In genomic region chr5:143000551-143000950, GRCh38 we compare ENCODE assay signal across 7 cellular contexts.
DNase-seq lines count a peak whose midpoint lies in the region; ATAC-seq lines count a peak whose summit lies in the region.
"Not testable (repeated sequence)": the region's sequence is repeated elsewhere in the genome, so short reads cannot be mapped to it uniquely, and the experiment has no call there.

No MANE protein-coding gene starts in this region.

- not testable (repeated sequence) for H3K36me3 Mint-ChIP-seq in CD4-positive, alpha-beta memory T cell; activated CD4-positive, alpha-beta memory T cell treated with anti-CD3 and anti-CD28 coated beads for 36 hours; immature natural killer cell
- H3K36me3 Mint-ChIP-seq in T-helper 1 cell treated with Interleukin-12 subunit alpha and Interleukin-12 subunit beta and Interleukin-4 antibody, amounts not matched to agents 30 μg/mL and 1 μg/mL, for 36 hours (ENCODE audit: low read depth): peaks cover 24% of the 10 kb centered on the region
- peaks cover 8 to 10% of the 10 kb centered on the region in 2 donors for H3K36me3 Mint-ChIP-seq in activated T-cell treated with anti-CD3 and anti-CD28 coated beads, Interleukin-2, amount 50 U/mL, for 72 hours (ENCODE audit: insufficient read depth in 2 of 2)
- H3K36me3 Mint-ChIP-seq in activated naive CD8-positive, alpha-beta T cell treated with anti-CD3 and anti-CD28 coated beads, Interleukin-2, amount 10 ng/mL, durations not matched to agents 7 days and 5 days: peaks cover 35% of the 10 kb centered on the region
- H3K36me3 Mint-ChIP-seq in stimulated activated effector memory CD8-positive, alpha-beta T cell treated with anti-CD3 and anti-CD28 coated beads, Interleukin-12 subunit alpha, Interleukin-12 subunit beta, amount 100 ng/mL, for 72 hours: peaks cover 11% of the 10 kb centered on the region

- not testable (repeated sequence) for H3K27me3 ChIP-seq in CD4-positive, alpha-beta memory T cell (ENCODE audit: insufficient read depth, low read length)

- not testable (repeated sequence) for H3K4me3 ChIP-seq in CD4-positive, alpha-beta memory T cell (ENCODE audit: low read length in 2 of 2)

- not testable (repeated sequence) for H3K27me3 Mint-ChIP-seq in CD4-positive, alpha-beta memory T cell; T-helper 1 cell treated with Interleukin-12 subunit alpha and Interleukin-12 subunit beta and Interleukin-4 antibody, amounts not matched to agents 30 μg/mL and 1 μg/mL, for 36 hours (ENCODE audit: low read depth); activated CD4-positive, alpha-beta memory T cell treated with anti-CD3 and anti-CD28 coated beads for 36 hours; activated T-cell treated with anti-CD3 and anti-CD28 coated beads, Interleukin-2, amount 50 U/mL, for 72 hours (ENCODE audit: low read depth); activated naive CD8-positive, alpha-beta T cell treated with anti-CD3 and anti-CD28 coated beads, Interleukin-2, amount 10 ng/mL, durations not matched to agents 7 days and 5 days
- peaks cover 9 to 38% (median 29%) of the 10 kb centered on the region in 3 donors for H3K27me3 Mint-ChIP-seq in immature natural killer cell (ENCODE audit: low read depth in 3 of 3)

- intact Hi-C loops in CD4-positive, alpha-beta memory T cell (cut with micrococcal nuclease): loop anchor here (5.0 to 10.0 kb wide), 3 partner anchors 226 to 1172 kb away; partner anchors contain the start of genes ARHGAP26, KCTD16 and YIPF5
- intact Hi-C loops in activated CD4-positive, alpha-beta memory T cell treated with anti-CD3 and anti-CD28 coated beads for 36 hours (cut with micrococcal nuclease): loop anchor here (5.0 to 10.0 kb wide), 3 partner anchors 184 to 967 kb away; no protein-coding TSS in a partner anchor

- not testable (repeated sequence) for H3K9me3 ChIP-seq in CD4-positive, alpha-beta memory T cell (ENCODE audit: control insufficient read depth in 1 of 2, low read length in 2 of 2)

- H3K4me1 Mint-ChIP-seq in CD4-positive, alpha-beta memory T cell: peaks cover 47 to 75% (median 63%) of the 10 kb centered on the region in 4 donors
- H3K4me1 Mint-ChIP-seq in T-helper 1 cell treated with Interleukin-12 subunit alpha and Interleukin-12 subunit beta and Interleukin-4 antibody, amounts not matched to agents 30 μg/mL and 1 μg/mL, for 36 hours (ENCODE audit: low read depth): peaks cover 72% of the 10 kb centered on the region
- H3K4me1 Mint-ChIP-seq in activated CD4-positive, alpha-beta memory T cell treated with anti-CD3 and anti-CD28 coated beads for 36 hours (ENCODE audit: low read depth): peaks cover 50% of the 10 kb centered on the region
- peaks cover 86% of the 10 kb centered on the region for H3K4me1 Mint-ChIP-seq in activated T-cell treated with anti-CD3 and anti-CD28 coated beads, Interleukin-2, amount 50 U/mL, for 72 hours (ENCODE audit: low read depth)
- H3K4me1 Mint-ChIP-seq in activated naive CD8-positive, alpha-beta T cell treated with anti-CD3 and anti-CD28 coated beads, Interleukin-2, amount 10 ng/mL, durations not matched to agents 7 days and 5 days: peaks cover 70% of the 10 kb centered on the region
- H3K4me1 Mint-ChIP-seq in immature natural killer cell: peaks cover 96 to 100% of the 10 kb centered on the region in 2 donors
- H3K4me1 Mint-ChIP-seq in stimulated activated effector memory CD8-positive, alpha-beta T cell treated with anti-CD3 and anti-CD28 coated beads, Interleukin-12 subunit alpha, Interleukin-12 subunit beta, amount 100 ng/mL, for 72 hours: peaks cover 92% of the 10 kb centered on the region

- H3K9me3 Mint-ChIP-seq in CD4-positive, alpha-beta memory T cell; activated CD4-positive, alpha-beta memory T cell treated with anti-CD3 and anti-CD28 coated beads for 36 hours; activated T-cell treated with anti-CD3 and anti-CD28 coated beads, Interleukin-2, amount 50 U/mL, for 72 hours; activated naive CD8-positive, alpha-beta T cell treated with anti-CD3 and anti-CD28 coated beads, Interleukin-2, amount 10 ng/mL, durations not matched to agents 7 days and 5 days; immature natural killer cell; stimulated activated effector memory CD8-positive, alpha-beta T cell treated with anti-CD3 and anti-CD28 coated beads, Interleukin-12 subunit alpha, Interleukin-12 subunit beta, amount 100 ng/mL, for 72 hours: not testable (repeated sequence)
- H3K9me3 Mint-ChIP-seq in T-helper 1 cell treated with Interleukin-12 subunit alpha and Interleukin-12 subunit beta and Interleukin-4 antibody, amounts not matched to agents 30 μg/mL and 1 μg/mL, for 36 hours: peaks cover 12% of the 10 kb centered on the region

- CTCF ChIA-PET in CD4-positive, alpha-beta memory T cell (lab: Charles Lee; ENCODE audit: partially characterized antibody): interaction anchor here (1.5 to 3.7 kb wide), 5 partner anchors 9 to 825 kb away, joined by 4 to 37 read pairs (median 8); partner anchors contain the start of gene NR3C1
- CTCF ChIA-PET in activated CD4-positive, alpha-beta memory T cell treated with anti-CD3 and anti-CD28 coated beads for 36 hours (lab: Charles Lee): interaction anchor here (0.5 to 4.7 kb wide), 2 partner anchors 463 to 824 kb away, joined by 3 to 40 read pairs; no protein-coding TSS in a partner anchor

- peaks cover 51% of the 10 kb centered on the region for H3K4me1 ChIP-seq in CD4-positive, alpha-beta memory T cell (ENCODE audit: insufficient read depth, low read length)

- peak overlapping the region in 1 of 8 donors; percentile 11 for H3K4me3 Mint-ChIP-seq in CD4-positive, alpha-beta memory T cell
- peak overlapping the region; percentile 45 for H3K4me3 Mint-ChIP-seq in T-helper 1 cell treated with Interleukin-12 subunit alpha and Interleukin-12 subunit beta and Interleukin-4 antibody, amounts not matched to agents 30 μg/mL and 1 μg/mL, for 36 hours
- H3K4me3 Mint-ChIP-seq in activated CD4-positive, alpha-beta memory T cell treated with anti-CD3 and anti-CD28 coated beads for 36 hours; activated naive CD8-positive, alpha-beta T cell treated with anti-CD3 and anti-CD28 coated beads, Interleukin-2, amount 10 ng/mL, durations not matched to agents 7 days and 5 days; stimulated activated effector memory CD8-positive, alpha-beta T cell treated with anti-CD3 and anti-CD28 coated beads, Interleukin-12 subunit alpha, Interleukin-12 subunit beta, amount 100 ng/mL, for 72 hours: not testable (repeated sequence)
- peak overlapping the region in 1 of 2 donors; percentile 34 for H3K4me3 Mint-ChIP-seq in activated T-cell treated with anti-CD3 and anti-CD28 coated beads, Interleukin-2, amount 50 U/mL, for 72 hours
- peak overlapping the region in 3 of 5 donors; percentile 4 to 60 (median 30) for H3K4me3 Mint-ChIP-seq in immature natural killer cell

- POLR2A ChIA-PET in CD4-positive, alpha-beta memory T cell (lab: Charles Lee; ENCODE audit: partially characterized antibody): interaction anchor here (0.6 to 6.7 kb wide), 4 partner anchors 9 to 404 kb away, joined by 3 to 118 read pairs (median 26); partner anchors contain the start of gene NR3C1
- POLR2A ChIA-PET in activated CD4-positive, alpha-beta memory T cell treated with anti-CD3 and anti-CD28 coated beads for 36 hours (lab: Charles Lee): not testable (repeated sequence)
- POLR2A ChIA-PET in activated naive CD8-positive, alpha-beta T cell treated with anti-CD3 and anti-CD28 coated beads, Interleukin-2, amount 10 ng/mL, durations not matched to agents 7 days and 5 days (lab: Charles Lee): interaction anchor here (1.2 to 5.6 kb wide), 2 partner anchors 222 to 404 kb away, joined by 4 to 80 read pairs; partner anchors contain the start of gene NR3C1

- H3K27ac Mint-ChIP-seq in CD4-positive, alpha-beta memory T cell: peak overlapping the region in 6 of 7 donors; percentile 87 to 97 (median 96)
- peak overlapping the region; percentile 83 for H3K27ac Mint-ChIP-seq in T-helper 1 cell treated with Interleukin-12 subunit alpha and Interleukin-12 subunit beta and Interleukin-4 antibody, amounts not matched to agents 30 μg/mL and 1 μg/mL, for 36 hours
- H3K27ac Mint-ChIP-seq in activated CD4-positive, alpha-beta memory T cell treated with anti-CD3 and anti-CD28 coated beads for 36 hours: peak overlapping the region; percentile 91
- peak overlapping the region; percentile 93 for H3K27ac Mint-ChIP-seq in activated T-cell treated with anti-CD3 and anti-CD28 coated beads, Interleukin-2, amount 50 U/mL, for 72 hours
- H3K27ac Mint-ChIP-seq in activated naive CD8-positive, alpha-beta T cell treated with anti-CD3 and anti-CD28 coated beads, Interleukin-2, amount 10 ng/mL, durations not matched to agents 7 days and 5 days: peak overlapping the region; percentile 98
- H3K27ac Mint-ChIP-seq in immature natural killer cell: peak overlapping the region; percentile 94 to 100 (median 98)
- H3K27ac Mint-ChIP-seq in stimulated activated effector memory CD8-positive, alpha-beta T cell treated with anti-CD3 and anti-CD28 coated beads, Interleukin-12 subunit alpha, Interleukin-12 subunit beta, amount 100 ng/mL, for 72 hours: peak overlapping the region; percentile 100

- not testable (repeated sequence) for H3K27ac ChIP-seq in CD4-positive, alpha-beta memory T cell (ENCODE audit: low read depth, low read length)

- not testable (repeated sequence) for DNase-seq in CD4-positive, alpha-beta memory T cell; activated CD4-positive, alpha-beta memory T cell treated with anti-CD3 and anti-CD28 coated beads for 36 hours; activated T-cell treated with anti-CD3 and anti-CD28 coated beads, Interleukin-2, amount 50 U/mL, for 72 hours; activated naive CD8-positive, alpha-beta T cell treated with anti-CD3 and anti-CD28 coated beads, Interleukin-2, amount 10 ng/mL, durations not matched to agents 7 days and 5 days; immature natural killer cell; stimulated activated effector memory CD8-positive, alpha-beta T cell treated with anti-CD3 and anti-CD28 coated beads, Interleukin-12 subunit alpha, Interleukin-12 subunit beta, amount 100 ng/mL, for 72 hours (ENCODE audit: low spot score in 2 of 2)

- not testable (repeated sequence) for ATAC-seq in activated T-cell treated with anti-CD3 and anti-CD28 coated beads, Interleukin-2, amount 50 U/mL, for 72 hours (replicated peaks in 1 of 2); activated naive CD8-positive, alpha-beta T cell treated with anti-CD3 and anti-CD28 coated beads, Interleukin-2, amount 10 ng/mL, durations not matched to agents 7 days and 5 days (ENCODE audit: low read depth); stimulated activated effector memory CD8-positive, alpha-beta T cell treated with anti-CD3 and anti-CD28 coated beads, Interleukin-12 subunit alpha, Interleukin-12 subunit beta, amount 100 ng/mL, for 72 hours

- not testable (repeated sequence) for H3K36me3 ChIP-seq in CD4-positive, alpha-beta memory T cell (ENCODE audit: insufficient read depth, low read length)
